In the genomic region with DNA sequence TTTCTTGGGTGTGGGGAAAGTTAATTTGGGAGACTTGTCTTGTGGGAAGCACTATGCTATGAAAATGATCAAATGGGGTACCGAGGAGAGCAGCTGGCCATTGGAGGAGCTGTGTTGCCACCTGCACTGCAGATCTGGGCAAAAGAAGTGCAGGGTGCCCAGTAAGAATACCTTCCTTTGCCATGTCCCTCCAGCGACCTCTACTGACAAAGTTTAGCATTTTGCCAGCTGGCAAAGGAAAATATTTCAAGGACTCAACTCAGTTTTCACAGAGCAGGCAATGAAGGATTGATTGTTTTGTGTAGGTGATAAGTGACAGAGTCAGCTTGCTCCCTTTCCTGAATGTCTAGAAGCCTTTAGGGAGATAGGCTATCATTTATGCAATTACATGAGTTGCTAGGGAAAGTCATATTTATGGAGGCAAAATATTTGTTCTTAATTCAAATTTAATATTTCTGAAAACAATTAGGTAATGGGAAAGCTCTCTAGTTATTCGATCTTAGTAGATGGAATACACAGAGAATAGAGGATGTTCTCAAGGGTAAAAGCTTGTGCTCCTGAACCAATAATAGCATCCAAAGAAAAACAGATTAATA, we compare ENCODE assay signal across 8 cellular contexts.
DNase-seq lines count a peak whose midpoint lies in the region; ATAC-seq lines count a peak whose summit lies in the region.

No MANE protein-coding gene starts in this region.

- H3K36me3 Mint-ChIP-seq in T-helper 2 cell treated with Interferon-gamma antibody and Interleukin-4, amounts not matched to agents 5 μg/mL and 100 μg/mL, for 36 hours (ENCODE audit: low read depth), result no peaks in the 10 kb centered on the region

- no peaks in the 10 kb centered on the region for H3K9me3 Mint-ChIP-seq in T-helper 2 cell treated with Interferon-gamma antibody and Interleukin-4, amounts not matched to agents 5 μg/mL and 100 μg/mL, for 36 hours

- ATAC-seq in HG03342 (IDR thresholded peaks at IDR 0.05; ENCODE audit: unreplicated experiment) (no peak), HG03460 (IDR thresholded peaks at IDR 0.05; ENCODE audit: unreplicated experiment) (no peak)

- no peak overlapping the region for H3K4me3 Mint-ChIP-seq in T-helper 2 cell treated with Interferon-gamma antibody and Interleukin-4, amounts not matched to agents 5 μg/mL and 100 μg/mL, for 36 hours

- H3K27me3 Mint-ChIP-seq in T-helper 2 cell treated with Interferon-gamma antibody and Interleukin-4, amounts not matched to agents 5 μg/mL and 100 μg/mL, for 36 hours (ENCODE audit: low read depth), result no peaks in the 10 kb centered on the region

- H3K4me1 Mint-ChIP-seq in T-helper 2 cell treated with Interferon-gamma antibody and Interleukin-4, amounts not matched to agents 5 μg/mL and 100 μg/mL, for 36 hours (ENCODE audit: low read depth), result no peaks in the 10 kb centered on the region

- H3K27ac Mint-ChIP-seq in T-helper 2 cell treated with Interferon-gamma antibody and Interleukin-4, amounts not matched to agents 5 μg/mL and 100 μg/mL, for 36 hours, result no peak overlapping the region

- DNase-seq in NCI-H1417 (lab: John Stamatoyannopoulos, UW) (peak in 2 of 3 experiments; percentile 5 to 17), NCI-H1417 treated with DMSO at 0.1 percent for 48 hours (lab: John Stamatoyannopoulos, UW) (no peak), HuH-7.5 (ENCODE audit: low spot score) (peak; percentile 6), iPS DF 19.7 (ENCODE audit: low read depth, low spot score) (peak; percentile 9), dedifferentiated amniotic fluid mesenchymal stem cell (ENCODE audit: extremely low spot score) (no peak)
- peak; percentile 13 for DNase-seq in T-helper 2 cell treated with Interferon-gamma antibody and Interleukin-4, amounts not matched to agents 5 μg/mL and 100 μg/mL, for 36 hours (ENCODE audit: low spot score)

Comparison
In these comparisons a context has a peak if more than half of its experiments do, and no peak if none do; other contexts are left out.
1. DNase-seq: peak in NCI-H1417 (2 of 3), HuH-7.5 (single experiment), T-helper 2 cell treated with Interferon-gamma antibody and Interleukin-4, amounts not matched to agents 5 μg/mL and 100 μg/mL, for 36 hours (single experiment) and iPS DF 19.7 (single experiment); none in NCI-H1417 treated with DMSO at 0.1 percent for 48 hours (single experiment) and dedifferentiated amniotic fluid mesenchymal stem cell (single experiment).